ENCODE assay signal across 8 cellular contexts in the genomic region with DNA sequence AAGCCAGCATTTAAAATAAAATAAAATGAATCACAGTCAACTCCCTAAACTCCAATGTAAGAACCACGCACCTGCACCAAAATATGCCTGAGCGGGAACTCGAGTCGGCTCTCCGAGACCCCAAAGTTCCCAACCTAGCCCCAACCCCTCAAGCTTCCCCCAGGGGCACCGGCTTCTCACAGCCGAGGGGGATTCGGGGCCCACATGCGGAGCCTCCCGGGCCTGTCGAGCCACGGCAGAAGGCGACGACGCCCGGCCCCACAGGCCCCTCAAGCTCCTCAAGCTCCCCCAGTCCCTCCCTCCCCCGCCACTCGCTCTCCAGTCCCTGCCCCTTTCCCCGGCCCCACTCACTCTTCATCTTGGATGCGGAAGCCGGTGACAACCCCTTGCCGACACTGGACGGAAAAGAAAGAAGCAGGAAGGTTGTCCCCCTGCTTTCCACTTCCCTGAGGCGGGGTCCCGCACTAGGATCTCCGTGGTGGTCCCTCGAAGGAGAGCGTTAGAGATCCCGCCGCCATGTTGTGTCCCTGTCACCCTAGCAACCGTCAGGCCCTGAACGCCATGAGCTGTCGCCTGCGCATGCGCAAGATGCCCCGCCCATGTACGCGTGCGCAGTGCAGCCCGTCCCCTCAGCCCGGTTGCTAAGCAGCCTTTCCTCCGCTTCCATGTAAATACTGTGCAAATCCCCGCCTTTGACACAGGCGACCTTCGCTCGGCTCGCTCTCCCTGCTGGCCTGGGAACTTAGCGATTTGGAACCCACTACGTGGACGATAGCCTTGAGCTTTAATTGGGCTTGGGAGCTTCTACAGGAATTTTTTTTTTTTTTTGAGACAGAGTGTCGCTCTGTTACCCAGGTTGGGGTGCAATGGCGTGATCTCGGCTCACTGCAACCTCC. TPM values are rescaled to one million over a fixed set of nuclear protein-coding genes. Genes with fewer than 3 reads are reported as not detected.
DNase-seq lines count a peak whose midpoint lies in the region; ATAC-seq and TF ChIP-seq lines count a peak whose summit lies in the region.

MOK (minus strand) TSS at position 554 of the 896 bp plus-strand sequence; CDS start at position 358, 196 bp downstream.

- H3K4me3 ChIP-seq in H7 (ENCODE audit: insufficient read depth, low read depth, low read length) = peak within 1 kb of the TSS; percentile 69
- H3K4me3 ChIP-seq in Loucy (ENCODE audit: low read length, poor library complexity, severe bottlenecking) = peak within 1 kb of the TSS; percentile 78
- peak within 1 kb of the TSS; percentile 93 for H3K4me3 ChIP-seq in fibroblast of pulmonary artery (replicated peaks; ENCODE audit: low read depth, low read length)

- CTCF ChIA-PET in RWPE1 (lab: Yijun Ruan, JAX) = interaction anchor here (0.7 to 0.9 kb wide), 2 partner anchors 12 to 81 kb away, joined by 3 to 4 read pairs; no protein-coding TSS in a partner anchor

- H3K4me1 ChIP-seq in Loucy (ENCODE audit: insufficient read depth, low read length, poor library complexity, severe bottlenecking) = no peaks in the 10 kb centered on the region

- H3K36me3 Mint-ChIP-seq in naive thymus-derived CD8-positive, alpha-beta T cell = no peaks in the 10 kb centered on the region
- H3K36me3 Mint-ChIP-seq in stimulated activated naive B cell treated with anti-CD40 and anti-IgM and Interleukin-4, amounts not matched to agents 10 μg/mL and 1 μg/mL and 100 μg/mL, for 72 hours = no peaks in the 10 kb centered on the region

- no peaks in the 10 kb centered on the region for H3F3A ChIP-seq in Loucy (ENCODE audit: low read depth)

- TF ChIP-seq CTCF in Loucy (conservative IDR thresholded peaks at IDR 0.05; ENCODE audit: low read length) (no peak), RWPE1 (conservative IDR thresholded peaks at IDR 0.05; ENCODE audit: low read depth) (no peak), fibroblast of pulmonary artery (IDR thresholded peaks at IDR 0.05; ENCODE audit: low read length, missing control alignments) (no peak)

- H3K36me3 ChIP-seq in H7 (replicated peaks; ENCODE audit: control insufficient read depth, insufficient read depth, low read length) (no peaks in the 10 kb centered on the region), Loucy (ENCODE audit: insufficient read depth, low read length) (no peaks in the 10 kb centered on the region)

- H3K4me2 ChIP-seq in Loucy (ENCODE audit: low read depth, low read length, poor library complexity, severe bottlenecking) = peak within 1 kb of the TSS; percentile 71

- H3K9me2 ChIP-seq in Loucy (replicated peaks; ENCODE audit: low read depth, low read length) = no peaks in the 10 kb centered on the region

- peak; percentile 84 to 90 for ATAC-seq in naive thymus-derived CD8-positive, alpha-beta T cell
- ATAC-seq in stimulated activated naive B cell treated with anti-CD40 and anti-IgM and Interleukin-4, amounts not matched to agents 10 μg/mL and 1 μg/mL and 100 μg/mL, for 72 hours (replicated peaks) = peak; percentile 97 to 98

- H3K27me3 Mint-ChIP-seq in naive thymus-derived CD8-positive, alpha-beta T cell = peaks cover 0 to 4% (median 0%) of the 10 kb centered on the region in 5 donors
- H3K27me3 Mint-ChIP-seq in stimulated activated naive B cell treated with anti-CD40 and anti-IgM and Interleukin-4, amounts not matched to agents 10 μg/mL and 1 μg/mL and 100 μg/mL, for 72 hours = no peaks in the 10 kb centered on the region

- H4K20me1 ChIP-seq in Loucy (ENCODE audit: insufficient read depth, low read length, poor library complexity, severe bottlenecking) = no peaks in the 10 kb centered on the region

- no peaks in the 10 kb centered on the region for H3K9me3 ChIP-seq in Loucy (ENCODE audit: insufficient read depth, low read depth, low read length)

- no peak within 1 kb of the TSS for H3K9ac ChIP-seq in Loucy (ENCODE audit: low read depth, low read length, poor library complexity, severe bottlenecking)

- peaks cover 6 to 13% (median 11%) of the 10 kb centered on the region in 4 donors for H3K4me1 Mint-ChIP-seq in naive thymus-derived CD8-positive, alpha-beta T cell
- peaks cover 4 to 12% of the 10 kb centered on the region in 2 donors for H3K4me1 Mint-ChIP-seq in stimulated activated naive B cell treated with anti-CD40 and anti-IgM and Interleukin-4, amounts not matched to agents 10 μg/mL and 1 μg/mL and 100 μg/mL, for 72 hours

- peaks cover 0 to 2% (median 0%) of the 10 kb centered on the region in 9 donors for H3K9me3 Mint-ChIP-seq in naive thymus-derived CD8-positive, alpha-beta T cell
- H3K9me3 Mint-ChIP-seq in stimulated activated naive B cell treated with anti-CD40 and anti-IgM and Interleukin-4, amounts not matched to agents 10 μg/mL and 1 μg/mL and 100 μg/mL, for 72 hours = no peaks in the 10 kb centered on the region

- H3K27ac ChIP-seq in RWPE1 = peak within 1 kb of the TSS; percentile 72

- peak; percentile 100 for DNase-seq in Daoy (ENCODE audit: low read depth)
- DNase-seq in H7 = peak; percentile 98
- DNase-seq in RWPE1 (ENCODE audit: low spot score) = peak; percentile 98
- DNase-seq in activated T-helper 9 cell treated with anti-CD3 and anti-CD28 coated beads, Interleukin-2, amount 50 U/mL, for 16 hours (ENCODE audit: low read depth) = peak; percentile 96
- DNase-seq in fibroblast of pulmonary artery (ENCODE audit: low read depth) = peak; percentile 98
- peak; percentile 93 to 99 (median 98) for DNase-seq in naive thymus-derived CD8-positive, alpha-beta T cell
- peak; percentile 95 for DNase-seq in stimulated activated naive B cell treated with anti-CD40 and anti-IgM and Interleukin-4, amounts not matched to agents 10 μg/mL and 1 μg/mL and 100 μg/mL, for 72 hours

- POLR2A ChIA-PET in RWPE1 (lab: Yijun Ruan, JAX; ENCODE audit: low non-redundant PET) = no interaction called here
- POLR2A ChIA-PET in naive thymus-derived CD8-positive, alpha-beta T cell (lab: Charles Lee) = interaction anchor here (0.5 to 2.5 kb wide), 6 partner anchors 10 to 356 kb away, joined by 3 to 17 read pairs (median 7); partner anchors contain the start of gene ZNF839

- no peaks in the 10 kb centered on the region for H3K79me2 ChIP-seq in Loucy (ENCODE audit: insufficient read depth, low read length)

- H3K27ac Mint-ChIP-seq in naive thymus-derived CD8-positive, alpha-beta T cell = peak within 1 kb of the TSS; percentile 94 to 99 (median 99)
- H3K27ac Mint-ChIP-seq in stimulated activated naive B cell treated with anti-CD40 and anti-IgM and Interleukin-4, amounts not matched to agents 10 μg/mL and 1 μg/mL and 100 μg/mL, for 72 hours = peak within 1 kb of the TSS; percentile 95

- H2AFZ ChIP-seq in Loucy (ENCODE audit: low read length) = peak within 1 kb of the TSS; percentile 99

- H3K27me3 ChIP-seq in H7 (ENCODE audit: control insufficient read depth, insufficient read depth, low read length) (no peaks in the 10 kb centered on the region; the same call in 1 of the 2 replicates), Loucy (ENCODE audit: insufficient read depth, low read length, poor library complexity, severe bottlenecking) (no peaks in the 10 kb centered on the region)

- H3K4me3 Mint-ChIP-seq in naive thymus-derived CD8-positive, alpha-beta T cell = peak within 1 kb of the TSS; percentile 88 to 97 (median 96)
- H3K4me3 Mint-ChIP-seq in stimulated activated naive B cell treated with anti-CD40 and anti-IgM and Interleukin-4, amounts not matched to agents 10 μg/mL and 1 μg/mL and 100 μg/mL, for 72 hours = peak within 1 kb of the TSS; percentile 97 to 98

RNA-seq across cellular contexts. Expression of gene MOK, which starts in this region (rescaled TPM):
- 86.9 and 97.0 TPM in 2 replicates for total RNA-seq in Daoy (2014; rRNA removed; shearing (Covaris generic))
- 2.1 and 2.2 TPM in 2 replicates for total RNA-seq in H7 (2014; rRNA removed; shearing (Covaris generic))
- total RNA-seq in naive thymus-derived CD8-positive, alpha-beta T cell = 1 to 10 TPM; 2.6 to 4.0 TPM
- polyA plus RNA-seq in naive thymus-derived CD8-positive, alpha-beta T cell = 1 to 10 TPM; 1.1 to 2.7 (median 1.8) TPM

Comparison
In these comparisons a context has a peak if more than half of its experiments do, and no peak if none do; other contexts are left out.
1. Peak in every context shown above with its lines: DNase-seq, ATAC-seq, H3K4me3 ChIP-seq and H3K27ac ChIP-seq.
2. RNA of gene MOK (total RNA-seq): 86.9 to 97.0 TPM in Daoy; 2.6 to 4.0 TPM in naive thymus-derived CD8-positive, alpha-beta T cell and 2.1 to 2.2 TPM in H7; every median in the first group is over 10 times any median in the second.